In the genomic region with DNA sequence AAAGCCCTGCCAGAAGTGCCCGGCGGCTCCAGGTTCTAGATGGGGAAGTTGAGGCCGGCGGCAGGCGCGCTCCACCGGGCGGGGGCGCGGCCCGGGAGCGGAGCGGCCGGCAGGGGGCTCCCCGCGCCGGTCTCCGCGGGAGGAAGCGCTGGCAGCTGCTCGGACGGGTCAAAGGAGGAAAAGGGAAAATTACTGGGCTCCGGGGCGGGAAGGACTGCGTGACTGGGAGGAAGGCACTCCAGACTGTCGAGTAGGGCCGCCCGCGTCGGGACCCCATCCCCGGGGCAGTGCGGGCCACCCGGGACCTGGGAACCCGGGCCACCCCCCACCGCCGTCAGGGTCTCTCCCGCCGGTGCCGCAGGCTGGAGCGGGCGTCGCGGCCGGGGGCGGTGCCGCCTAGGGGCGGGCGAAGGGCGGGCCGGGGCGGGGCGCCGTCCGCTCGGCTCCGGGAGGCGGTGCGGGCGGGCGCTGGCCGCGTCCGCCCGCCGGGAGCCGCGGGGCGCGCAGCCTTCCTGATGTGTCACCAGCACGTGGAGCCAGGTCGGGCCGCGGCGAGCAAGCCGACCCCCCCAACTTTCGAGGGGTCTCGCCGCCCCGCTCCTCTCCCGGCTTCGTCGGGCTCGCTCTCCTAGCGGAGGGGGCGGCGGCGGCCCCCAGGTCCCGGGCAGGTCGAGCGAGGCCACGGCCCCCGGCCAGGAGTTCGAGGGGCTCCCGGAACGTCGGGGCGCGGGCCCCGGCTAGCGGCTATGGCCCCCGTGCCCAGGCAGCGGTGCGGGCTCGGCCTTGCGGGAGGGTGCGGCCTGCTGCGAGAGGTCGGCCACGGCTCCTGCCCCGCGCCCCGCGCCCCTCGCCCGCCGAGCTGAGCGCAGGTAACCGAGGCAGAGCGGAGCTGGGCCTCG, we compare ENCODE assay signal across 1 cellular context.
TF ChIP-seq lines count a peak whose summit lies in the region.

No MANE protein-coding gene starts in this region.

TF ChIP-seq in SK-N-SH, 30 proteins besides CTCF, POLR2A, EP300 and RAD21:
- TF ChIP-seq, protein P1, sequence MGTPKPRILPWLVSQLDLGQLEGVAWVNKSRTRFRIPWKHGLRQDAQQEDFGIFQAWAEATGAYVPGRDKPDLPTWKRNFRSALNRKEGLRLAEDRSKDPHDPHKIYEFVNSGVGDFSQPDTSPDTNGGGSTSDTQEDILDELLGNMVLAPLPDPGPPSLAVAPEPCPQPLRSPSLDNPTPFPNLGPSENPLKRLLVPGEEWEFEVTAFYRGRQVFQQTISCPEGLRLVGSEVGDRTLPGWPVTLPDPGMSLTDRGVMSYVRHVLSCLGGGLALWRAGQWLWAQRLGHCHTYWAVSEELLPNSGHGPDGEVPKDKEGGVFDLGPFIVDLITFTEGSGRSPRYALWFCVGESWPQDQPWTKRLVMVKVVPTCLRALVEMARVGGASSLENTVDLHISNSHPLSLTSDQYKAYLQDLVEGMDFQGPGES (IDR thresholded peaks at IDR 0.05; ENCODE audit: low read depth, low read length): no peak
- TF ChIP-seq RXRA (IDR thresholded peaks at IDR 0.05; ENCODE audit: borderline replicate concordance, low read depth) (peak; percentile 26; the same call in 1 of the 2 replicates), RCOR1 (IDR thresholded peaks at IDR 0.05; ENCODE audit: low read length) (no peak), MEF2A (IDR thresholded peaks at IDR 0.05; ENCODE audit: borderline replicate concordance, low read depth) (no peak; the same call in 1 of the 2 replicates), CHD2 (IDR thresholded peaks at IDR 0.05; ENCODE audit: low read length, partially characterized antibody) (no peak), TCF12 (IDR thresholded peaks at IDR 0.05) (no peak), GATA2 (CRISPR knock-in tag; IDR thresholded peaks at IDR 0.05) (no peak), MXI1 (IDR thresholded peaks at IDR 0.05; ENCODE audit: low read depth, low read length) (peak; percentile 69), GABPA (IDR thresholded peaks at IDR 0.05; ENCODE audit: low read depth) (no peak; the same call in 1 of the 2 replicates), SIN3A (IDR thresholded peaks at IDR 0.05; ENCODE audit: borderline replicate concordance, low read depth, low read length) (peak; percentile 27; the same call in 1 of the 2 replicates), FOSL2 (IDR thresholded peaks at IDR 0.05; ENCODE audit: borderline replicate concordance, low read depth) (no peak; the same call in 1 of the 2 replicates), FOXJ3 (CRISPR knock-in tag; IDR thresholded peaks at IDR 0.05) (no peak), TAF1 (IDR thresholded peaks at IDR 0.05; ENCODE audit: borderline replicate concordance, low read depth, low read length) (no peak), NFIC (IDR thresholded peaks at IDR 0.05; ENCODE audit: borderline replicate concordance) (0 out of 2 replicates have a peak, but pooled peaks have one; percentile 4), NRF1 (IDR thresholded peaks at IDR 0.05; ENCODE audit: low read depth, low read length) (no peak), RFX5 (IDR thresholded peaks at IDR 0.05; ENCODE audit: low read length) (no peak), YY1 (IDR thresholded peaks at IDR 0.05; ENCODE audit: low read depth) (no peak), FOXM1 (IDR thresholded peaks at IDR 0.05; ENCODE audit: low read depth) (no peak), JUND (IDR thresholded peaks at IDR 0.05) (no peak), TEAD4 (IDR thresholded peaks at IDR 0.05; ENCODE audit: borderline replicate concordance, insufficient read depth) (no peak), USF2 (IDR thresholded peaks at IDR 0.05; ENCODE audit: borderline replicate concordance, low read depth, low read length) (no peak), POLR2AphosphoS5 (IDR thresholded peaks at IDR 0.05; ENCODE audit: low read depth, low read length) (no peak), SMC3 (IDR thresholded peaks at IDR 0.05; ENCODE audit: low read depth, low read length) (peak; percentile 92), EZH2phosphoT487 (IDR thresholded peaks at IDR 0.05; ENCODE audit: borderline replicate concordance, low read depth) (no peak), PBX3 (IDR thresholded peaks at IDR 0.05) (no peak), ELF1 (IDR thresholded peaks at IDR 0.05) (no peak)
- TF ChIP-seq, protein P2, sequence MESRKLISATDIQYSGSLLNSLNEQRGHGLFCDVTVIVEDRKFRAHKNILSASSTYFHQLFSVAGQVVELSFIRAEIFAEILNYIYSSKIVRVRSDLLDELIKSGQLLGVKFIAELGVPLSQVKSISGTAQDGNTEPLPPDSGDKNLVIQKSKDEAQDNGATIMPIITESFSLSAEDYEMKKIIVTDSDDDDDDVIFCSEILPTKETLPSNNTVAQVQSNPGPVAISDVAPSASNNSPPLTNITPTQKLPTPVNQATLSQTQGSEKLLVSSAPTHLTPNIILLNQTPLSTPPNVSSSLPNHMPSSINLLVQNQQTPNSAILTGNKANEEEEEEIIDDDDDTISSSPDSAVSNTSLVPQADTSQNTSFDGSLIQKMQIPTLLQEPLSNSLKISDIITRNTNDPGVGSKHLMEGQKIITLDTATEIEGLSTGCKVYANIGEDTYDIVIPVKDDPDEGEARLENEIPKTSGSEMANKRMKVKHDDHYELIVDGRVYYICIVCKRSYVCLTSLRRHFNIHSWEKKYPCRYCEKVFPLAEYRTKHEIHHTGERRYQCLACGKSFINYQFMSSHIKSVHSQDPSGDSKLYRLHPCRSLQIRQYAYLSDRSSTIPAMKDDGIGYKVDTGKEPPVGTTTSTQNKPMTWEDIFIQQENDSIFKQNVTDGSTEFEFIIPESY (IDR thresholded peaks at IDR 0.05; ENCODE audit: borderline replicate concordance, low read depth): no peak
- TF ChIP-seq, protein P3, sequence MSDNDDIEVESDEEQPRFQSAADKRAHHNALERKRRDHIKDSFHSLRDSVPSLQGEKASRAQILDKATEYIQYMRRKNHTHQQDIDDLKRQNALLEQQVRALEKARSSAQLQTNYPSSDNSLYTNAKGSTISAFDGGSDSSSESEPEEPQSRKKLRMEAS (IDR thresholded peaks at IDR 0.05; ENCODE audit: low read depth): peak; percentile 99
- TF ChIP-seq, protein P4, sequence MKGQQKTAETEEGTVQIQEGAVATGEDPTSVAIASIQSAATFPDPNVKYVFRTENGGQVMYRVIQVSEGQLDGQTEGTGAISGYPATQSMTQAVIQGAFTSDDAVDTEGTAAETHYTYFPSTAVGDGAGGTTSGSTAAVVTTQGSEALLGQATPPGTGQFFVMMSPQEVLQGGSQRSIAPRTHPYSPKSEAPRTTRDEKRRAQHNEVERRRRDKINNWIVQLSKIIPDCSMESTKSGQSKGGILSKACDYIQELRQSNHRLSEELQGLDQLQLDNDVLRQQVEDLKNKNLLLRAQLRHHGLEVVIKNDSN (IDR thresholded peaks at IDR 0.05; ENCODE audit: borderline replicate concordance, low read depth): 0 out of 2 replicates have a peak, but pooled peaks have one; percentile 38
- TF ChIP-seq, protein P5, sequence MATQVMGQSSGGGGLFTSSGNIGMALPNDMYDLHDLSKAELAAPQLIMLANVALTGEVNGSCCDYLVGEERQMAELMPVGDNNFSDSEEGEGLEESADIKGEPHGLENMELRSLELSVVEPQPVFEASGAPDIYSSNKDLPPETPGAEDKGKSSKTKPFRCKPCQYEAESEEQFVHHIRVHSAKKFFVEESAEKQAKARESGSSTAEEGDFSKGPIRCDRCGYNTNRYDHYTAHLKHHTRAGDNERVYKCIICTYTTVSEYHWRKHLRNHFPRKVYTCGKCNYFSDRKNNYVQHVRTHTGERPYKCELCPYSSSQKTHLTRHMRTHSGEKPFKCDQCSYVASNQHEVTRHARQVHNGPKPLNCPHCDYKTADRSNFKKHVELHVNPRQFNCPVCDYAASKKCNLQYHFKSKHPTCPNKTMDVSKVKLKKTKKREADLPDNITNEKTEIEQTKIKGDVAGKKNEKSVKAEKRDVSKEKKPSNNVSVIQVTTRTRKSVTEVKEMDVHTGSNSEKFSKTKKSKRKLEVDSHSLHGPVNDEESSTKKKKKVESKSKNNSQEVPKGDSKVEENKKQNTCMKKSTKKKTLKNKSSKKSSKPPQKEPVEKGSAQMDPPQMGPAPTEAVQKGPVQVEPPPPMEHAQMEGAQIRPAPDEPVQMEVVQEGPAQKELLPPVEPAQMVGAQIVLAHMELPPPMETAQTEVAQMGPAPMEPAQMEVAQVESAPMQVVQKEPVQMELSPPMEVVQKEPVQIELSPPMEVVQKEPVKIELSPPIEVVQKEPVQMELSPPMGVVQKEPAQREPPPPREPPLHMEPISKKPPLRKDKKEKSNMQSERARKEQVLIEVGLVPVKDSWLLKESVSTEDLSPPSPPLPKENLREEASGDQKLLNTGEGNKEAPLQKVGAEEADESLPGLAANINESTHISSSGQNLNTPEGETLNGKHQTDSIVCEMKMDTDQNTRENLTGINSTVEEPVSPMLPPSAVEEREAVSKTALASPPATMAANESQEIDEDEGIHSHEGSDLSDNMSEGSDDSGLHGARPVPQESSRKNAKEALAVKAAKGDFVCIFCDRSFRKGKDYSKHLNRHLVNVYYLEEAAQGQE (IDR thresholded peaks at IDR 0.05; ENCODE audit: low read depth, low read length): no peak
